ENCODE assay signal across 17 cellular contexts in the genomic region with DNA sequence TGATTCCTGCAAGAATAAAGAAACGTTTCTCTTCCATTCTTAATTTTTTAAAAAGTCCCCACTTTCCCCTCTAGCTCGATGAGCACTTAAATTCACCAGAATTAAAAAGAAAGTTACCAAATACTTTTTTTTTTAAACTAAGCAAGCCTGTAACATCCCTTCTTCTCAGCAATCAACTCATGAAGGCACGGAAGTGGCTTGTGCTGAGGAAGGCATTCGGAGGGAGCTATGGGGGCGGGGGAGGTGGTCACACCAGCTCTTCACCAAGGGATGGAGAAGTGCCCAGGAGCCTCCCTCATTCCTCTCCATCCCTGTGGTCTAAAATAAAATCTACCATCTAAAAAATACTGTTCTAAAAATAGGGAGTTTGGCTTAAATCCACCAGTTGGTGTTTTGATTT.
DNase-seq lines count a peak whose midpoint lies in the region; ATAC-seq and TF ChIP-seq lines count a peak whose summit lies in the region.
"Had no signal": no experiment of that assay in that cellular context is flagged by ENCODE, and none has a peak within 500 bp of the region (broad histone marks: within the 10 kb centered on the region; RNA-seq: fewer than 3 reads in every experiment).

No MANE protein-coding gene starts in this region.

- H3K4me1 Mint-ChIP-seq in CD4-positive, alpha-beta memory T cell = peaks cover 0 to 8% (median 2%) of the 10 kb centered on the region in 4 donors
- H3K4me1 Mint-ChIP-seq in activated T-cell treated with anti-CD3 and anti-CD28 coated beads, Interleukin-2, amount 50 U/mL, for 4 hours (ENCODE audit: low read depth) = peaks cover 13% of the 10 kb centered on the region
- H3K4me1 Mint-ChIP-seq: central memory CD8-positive, alpha-beta T cell; naive B cell had no signal

- H3K27me3 Mint-ChIP-seq in CD4-positive, alpha-beta memory T cell = peaks cover 3 to 14% of the 10 kb centered on the region in 2 donors
- H3K27me3 Mint-ChIP-seq in activated T-cell treated with anti-CD3 and anti-CD28 coated beads, Interleukin-2, amount 50 U/mL, for 4 hours (ENCODE audit: low read depth) = peaks cover 20% of the 10 kb centered on the region
- H3K27me3 Mint-ChIP-seq: type B pancreatic cell had no signal

- DNase-seq in AG10803 (ENCODE audit: low read depth) = peak; percentile 77
- DNase-seq in OCI-LY7 (ENCODE audit: low spot score) = no peak
- peak; percentile 59 for DNase-seq in fibroblast of the aortic adventitia (ENCODE audit: low read depth)
- DNase-seq in ovary = peak; percentile 35 to 62 (median 45)
- DNase-seq in CD4-positive, alpha-beta memory T cell = no peak
- no peak for DNase-seq in activated T-cell treated with anti-CD3 and anti-CD28 coated beads, Interleukin-2, amount 50 U/mL, for 4 hours
- DNase-seq: activated naive CD4-positive, alpha-beta T cell; Calu3; GOT3; naive B cell; NCI-H226; stimulated activated CD4-positive, alpha-beta T cell treated with anti-CD3 and anti-CD28 coated beads, Interleukin-1b, Interleukin-23, amount 100 ng/mL, for 48 hours had no signal

- no peaks in the 10 kb centered on the region for H4K20me1 ChIP-seq in OCI-LY7 (ENCODE audit: insufficient read depth, low read length)

- H3K4me3 Mint-ChIP-seq in CD4-positive, alpha-beta memory T cell = no peak overlapping the region
- H3K4me3 Mint-ChIP-seq in activated T-cell treated with anti-CD3 and anti-CD28 coated beads, Interleukin-2, amount 50 U/mL, for 4 hours = no peak overlapping the region
- H3K4me3 Mint-ChIP-seq: central memory CD8-positive, alpha-beta T cell; naive B cell; type B pancreatic cell had no signal

- TF ChIP-seq CTCF in AG10803 (conservative IDR thresholded peaks at IDR 0.05; ENCODE audit: low read length) (no peak), OCI-LY7 (conservative IDR thresholded peaks at IDR 0.05; ENCODE audit: low read length) (no peak), fibroblast of the aortic adventitia (IDR thresholded peaks at IDR 0.05; ENCODE audit: insufficient read depth, low read length) (no peak), ovary (IDR thresholded peaks at IDR 0.05) (no peak)

- CTCF ChIA-PET in OCI-LY7 (lab: Charles Lee; ENCODE audit: unreplicated experiment) = no interaction called here
- CTCF ChIA-PET in CD4-positive, alpha-beta memory T cell (lab: Charles Lee; ENCODE audit: partially characterized antibody) = interaction anchor here (1.2 to 2.7 kb wide), 3 partner anchors 9 to 20 kb away, joined by 3 to 10 read pairs (median 6); no protein-coding TSS in a partner anchor

- H3K79me2 ChIP-seq in OCI-LY7 (ENCODE audit: insufficient read depth, low read depth, low read length) = no peaks in the 10 kb centered on the region

- no TSS peak for BruUV-seq in OCI-LY7 (replicated peaks; lab: Mats Ljungman, UMichigan)

- H3K9me3 ChIP-seq in OCI-LY7 (ENCODE audit: low read length) = no peaks in the 10 kb centered on the region
- H3K9me3 ChIP-seq in ovary = no peaks in the 10 kb centered on the region
- H3K9me3 ChIP-seq in CD4-positive, alpha-beta memory T cell (ENCODE audit: control insufficient read depth in 1 of 2, low read length in 2 of 2) = no peaks in the 10 kb centered on the region

- ATAC-seq in activated T-cell treated with anti-CD3 and anti-CD28 coated beads, Interleukin-2, amount 50 U/mL, for 4 hours = no peak
- ATAC-seq in GM19395 (IDR thresholded peaks at IDR 0.05; ENCODE audit: unreplicated experiment) = no peak
- no peak for ATAC-seq in GM18873 (IDR thresholded peaks at IDR 0.05; ENCODE audit: low FRiP score, unreplicated experiment)

- H3K27me3 ChIP-seq in ovary = no peaks in the 10 kb centered on the region
- no peaks in the 10 kb centered on the region for H3K27me3 ChIP-seq in CD4-positive, alpha-beta memory T cell (ENCODE audit: insufficient read depth, low read length)

- H3K4me3 ChIP-seq in AG10803 (ENCODE audit: low read length) (no peak overlapping the region), OCI-LY7 (ENCODE audit: low read depth, low read length, poor library complexity, severe bottlenecking) (no peak overlapping the region), fibroblast of the aortic adventitia (ENCODE audit: low read depth, low read length) (no peak overlapping the region), ovary (no peak overlapping the region)
- no peak overlapping the region for H3K4me3 ChIP-seq in CD4-positive, alpha-beta memory T cell (ENCODE audit: low read length in 2 of 2)
- H3K4me3 ChIP-seq: SK-N-MC had no signal

- peak overlapping the region; percentile 18; the same call in 1 of the 2 replicates for H2AFZ ChIP-seq in OCI-LY7 (ENCODE audit: low read length)

- no peaks in the 10 kb centered on the region for H3K36me3 ChIP-seq in OCI-LY7 (ENCODE audit: insufficient read depth, low read length)
- no peaks in the 10 kb centered on the region for H3K36me3 ChIP-seq in ovary
- no peaks in the 10 kb centered on the region for H3K36me3 ChIP-seq in CD4-positive, alpha-beta memory T cell (ENCODE audit: insufficient read depth, low read length)

- H3K27ac Mint-ChIP-seq in CD4-positive, alpha-beta memory T cell = no peak overlapping the region
- H3K27ac Mint-ChIP-seq: naive B cell had no signal

- intact Hi-C loops in OCI-LY7 (cut with micrococcal nuclease; ENCODE audit: unreplicated experiment) (no loop called here), ovary (cut with DNase I) (loop anchor here in 1 of 4 donors (5.0 kb wide), 1 partner anchor 59 kb away; the partner anchor contains the start of gene GADD45A)
- intact Hi-C loops in CD4-positive, alpha-beta memory T cell (cut with micrococcal nuclease) = no loop called here

- 10 to 18% (median 13%) methylated on average over 5 of the region's 5 CpGs for WGBS in ovary, 3 donors

- no peak for TF ChIP-seq POLR2A in ovary (IDR thresholded peaks at IDR 0.05)

- no peaks in the 10 kb centered on the region for H3K36me3 Mint-ChIP-seq in CD4-positive, alpha-beta memory T cell
- H3K36me3 Mint-ChIP-seq in activated T-cell treated with anti-CD3 and anti-CD28 coated beads, Interleukin-2, amount 50 U/mL, for 4 hours (ENCODE audit: insufficient read depth) = no peaks in the 10 kb centered on the region
- H3K36me3 Mint-ChIP-seq: naive B cell, type B pancreatic cell had no signal

- H3K27ac ChIP-seq in OCI-LY7 (ENCODE audit: low read depth, low read length, poor library complexity, severe bottlenecking) (no peak overlapping the region), ovary (peak overlapping the region in 1 of 2 donors; percentile 22)
- no peak overlapping the region for H3K27ac ChIP-seq in CD4-positive, alpha-beta memory T cell (ENCODE audit: low read depth, low read length)
- H3K27ac ChIP-seq: SK-N-MC had no signal

- H3K4me1 ChIP-seq in OCI-LY7 (ENCODE audit: insufficient read depth, low read length, poor library complexity, severe bottlenecking) (peaks cover 76% of the 10 kb centered on the region), ovary (ENCODE audit: insufficient read depth) (peaks cover 19% of the 10 kb centered on the region)
- H3K4me1 ChIP-seq in CD4-positive, alpha-beta memory T cell (ENCODE audit: insufficient read depth, low read length) = no peaks in the 10 kb centered on the region

- no peak for TF ChIP-seq EP300 in ovary (IDR thresholded peaks at IDR 0.05)

- H3K9me3 Mint-ChIP-seq in CD4-positive, alpha-beta memory T cell = no peaks in the 10 kb centered on the region
- no peaks in the 10 kb centered on the region for H3K9me3 Mint-ChIP-seq in activated T-cell treated with anti-CD3 and anti-CD28 coated beads, Interleukin-2, amount 50 U/mL, for 4 hours
- H3K9me3 Mint-ChIP-seq: central memory CD8-positive, alpha-beta T cell; type B pancreatic cell had no signal

- POLR2A ChIA-PET in OCI-LY7 (lab: Charles Lee) = interaction anchor here (0.6 to 11.8 kb wide), 8 partner anchors 9 to 70 kb away, joined by 3 to 123 read pairs (median 8); partner anchors contain the start of gene GADD45A
- POLR2A ChIA-PET in CD4-positive, alpha-beta memory T cell (lab: Charles Lee; ENCODE audit: partially characterized antibody) = no interaction called here

- H3K9me2 ChIP-seq in OCI-LY7 (ENCODE audit: insufficient read depth, low read length) = no peaks in the 10 kb centered on the region

- H3K4me2 ChIP-seq in OCI-LY7 (ENCODE audit: low read length) = no peak overlapping the region

Comparison
In these comparisons a context has a peak if more than half of its experiments do, and no peak if none do; other contexts are left out.
1. DNase-seq: peak in AG10803 (single experiment), fibroblast of the aortic adventitia (single experiment) and ovary (5 of 5); none in OCI-LY7 (single experiment), CD4-positive, alpha-beta memory T cell (0 of 5) and activated T-cell treated with anti-CD3 and anti-CD28 coated beads, Interleukin-2, amount 50 U/mL, for 4 hours (single experiment).